22 cellular contexts compared by ENCODE assay signal in the genomic region with DNA sequence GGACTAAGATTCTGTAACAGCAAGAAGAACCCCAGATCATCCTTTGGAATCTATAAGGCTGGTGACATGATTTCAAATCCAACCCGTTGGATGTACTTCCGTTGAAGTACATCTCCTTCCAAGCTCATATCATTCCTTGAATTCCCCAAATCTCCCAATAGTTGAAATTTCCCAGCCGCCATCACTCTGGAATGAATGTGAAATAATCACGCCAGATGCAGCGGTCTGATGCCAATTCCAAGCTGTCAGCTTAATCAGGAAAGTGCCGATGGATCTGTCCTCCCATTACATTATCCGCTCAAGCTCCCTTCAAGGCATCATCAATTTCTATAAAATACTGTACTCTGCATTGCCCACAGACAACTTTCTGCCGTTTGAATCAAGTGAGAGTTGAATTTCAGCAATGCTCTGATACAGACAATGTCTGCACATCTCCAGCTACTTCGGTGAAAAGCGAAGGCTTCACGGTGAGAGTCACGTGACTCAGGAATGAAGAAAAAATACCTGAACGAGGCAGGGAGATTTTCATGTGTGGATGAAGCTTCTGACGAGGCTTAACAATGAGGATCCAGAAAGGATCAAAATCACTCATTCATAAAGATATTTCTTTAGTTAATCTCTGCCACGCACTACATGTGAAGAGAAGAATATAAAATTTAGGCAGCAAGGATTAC.
DNase-seq lines count a peak whose midpoint lies in the region; ATAC-seq, FAIRE-seq and TF ChIP-seq lines count a peak whose summit lies in the region.
"Had no signal": no experiment of that assay in that cellular context is flagged by ENCODE, and none has a peak within 500 bp of the region (broad histone marks: within the 10 kb centered on the region; RNA-seq: fewer than 3 reads in every experiment).

No MANE protein-coding gene starts in this region.

- TF ChIP-seq POLR2A in HepG2 (IDR thresholded peaks at IDR 0.05; ENCODE audit: insufficient read depth in 1 of 2, low read depth in 2 of 2, low read length in 2 of 2) (no peak), right lobe of liver (IDR thresholded peaks at IDR 0.05) (no peak), K562 (conservative IDR thresholded peaks at IDR 0.05) (no peak)

- H3K4me3 Mint-ChIP-seq in immature natural killer cell: no peak overlapping the region
- H3K4me3 Mint-ChIP-seq: B cell; CD4-positive, alpha-beta T cell; CD8-positive, alpha-beta T cell had no signal

- TF ChIP-seq RAD21 in HepG2 (CRISPR knock-in tag; IDR thresholded peaks at IDR 0.05) (no peak), K562 (CRISPR knock-in tag; conservative IDR thresholded peaks at IDR 0.05 in 1 of 2, IDR thresholded peaks at IDR 0.05 in 1 of 2) (no peak), neural cell (conservative IDR thresholded peaks at IDR 0.05) (no peak)

- H3K9me1 ChIP-seq in K562 (ENCODE audit: control insufficient read depth, insufficient read depth, low read length): no peaks in the 10 kb centered on the region

- TF ChIP-seq CTCF in HepG2 (CRISPR knock-in tag; IDR thresholded peaks at IDR 0.05) (no peak), right lobe of liver (IDR thresholded peaks at IDR 0.05) (no peak), K562 (IDR thresholded peaks at IDR 0.05 in 2 of 3, conservative IDR thresholded peaks at IDR 0.05 in 1 of 3; ENCODE audit: insufficient read depth in 2 of 3, low read depth in 1 of 3, low read length in 3 of 3) (no peak), neural cell (IDR thresholded peaks at IDR 0.05; ENCODE audit: poor library complexity, severe bottlenecking) (no peak), GM10266 (IDR thresholded peaks at IDR 0.05; ENCODE audit: control insufficient read depth, insufficient read depth, low read depth, missing control alignments) (no peak)

- H4K20me1 ChIP-seq in HepG2 (ENCODE audit: insufficient read depth, low read length) (no peaks in the 10 kb centered on the region), K562 (replicated peaks; ENCODE audit: control insufficient read depth, insufficient read depth, low read length) (no peaks in the 10 kb centered on the region; the same call in 1 of the 2 replicates), neural cell (ENCODE audit: insufficient read depth) (no peaks in the 10 kb centered on the region)
- H4K20me1 ChIP-seq: BLaER1 treated with 17β-estradiol and CSF1 and Interleukin-3, amounts not matched to agents 10 nM and 100 nM had no signal

- H2AFZ ChIP-seq in HepG2 (ENCODE audit: low read length) (no peak overlapping the region), K562 (ENCODE audit: low read depth, low read length) (no peak overlapping the region), neural cell (ENCODE audit: low read depth, low read length) (no peak overlapping the region)

- H3F3A ChIP-seq in neural cell (ENCODE audit: insufficient read depth, low read length, poor library complexity, severe bottlenecking): no peaks in the 10 kb centered on the region

- H3K4me2 ChIP-seq in HepG2 (ENCODE audit: low read depth, low read length) (no peak overlapping the region), K562 (ENCODE audit: insufficient read depth, low read length) (no peak overlapping the region), neural cell (ENCODE audit: low read length) (no peak overlapping the region)
- H3K4me2 ChIP-seq: A549; BLaER1 treated with 17β-estradiol and CSF1 and Interleukin-3, amounts not matched to agents 10 nM and 100 nM had no signal

- H3K27me3 ChIP-seq in HepG2 (ENCODE audit: control insufficient read depth in 1 of 2, insufficient read depth in 2 of 2, low read length in 2 of 2) (no peaks in the 10 kb centered on the region), right lobe of liver (no peaks in the 10 kb centered on the region), K562 (ENCODE audit: control insufficient read depth in 2 of 2, insufficient read depth in 2 of 2, low read length in 2 of 2) (no peaks in the 10 kb centered on the region; a peak in 1 of 5 replicates), neural cell (ENCODE audit: insufficient read depth, low read depth, low read length) (no peaks in the 10 kb centered on the region)

- H3K9me3 ChIP-seq in HepG2 (ENCODE audit: low read length) (no peaks in the 10 kb centered on the region), right lobe of liver (no peaks in the 10 kb centered on the region), K562 (replicated peaks; ENCODE audit: control insufficient read depth, insufficient read depth, low read depth, low read length) (no peaks in the 10 kb centered on the region), neural cell (ENCODE audit: low read length) (no peaks in the 10 kb centered on the region)
- H3K9me3 ChIP-seq: A549, Caco-2 had no signal

- H3K27me3 Mint-ChIP-seq in immature natural killer cell (ENCODE audit: low read depth in 3 of 3): peaks cover 1 to 2% (median 2%) of the 10 kb centered on the region in 3 donors
- H3K27me3 Mint-ChIP-seq: CD4-positive, alpha-beta T cell had no signal

- H3K27ac ChIP-seq in HepG2 (ENCODE audit: extremely low read length, insufficient read depth, low read length) (no peak overlapping the region), right lobe of liver (no peak overlapping the region), K562 (ENCODE audit: extremely low read depth, low read depth, low read length) (no peak overlapping the region), neural cell (ENCODE audit: low read length) (no peak overlapping the region)
- H3K27ac ChIP-seq: 22Rv1; A549; BLaER1 treated with 17β-estradiol and CSF1 and Interleukin-3, amounts not matched to agents 10 nM and 100 nM; C4-2B had no signal

- H3K9ac ChIP-seq in HepG2 (ENCODE audit: insufficient read depth, low read depth, low read length) (no peak overlapping the region), K562 (ENCODE audit: insufficient read depth in 1 of 2, low read depth in 2 of 2, low read length in 2 of 2) (no peak overlapping the region), neural cell (ENCODE audit: low read length) (no peak overlapping the region)
- H3K9ac ChIP-seq: BLaER1 treated with 17β-estradiol and CSF1 and Interleukin-3, amounts not matched to agents 10 nM and 100 nM had no signal

- WGBS in HepG2 (ENCODE audit: low lambda C conversion rate): 18% methylated on average over 15 of the region's 15 CpGs
- WGBS in right lobe of liver (ENCODE audit: insufficient coverage, low coverage, low lambda C conversion rate, missing lambda C conversion rate): 63% methylated on average over 13 of the region's 15 CpGs
- WGBS in K562 (ENCODE audit: insufficient coverage, low coverage, missing lambda C conversion rate): 0% methylated on average over 15 of the region's 15 CpGs

- H3K4me1 ChIP-seq in HepG2 (ENCODE audit: insufficient read depth, low read length): no peaks in the 10 kb centered on the region
- no peaks in the 10 kb centered on the region for H3K4me1 ChIP-seq in right lobe of liver
- H3K4me1 ChIP-seq in K562 (replicated peaks in 1 of 2; ENCODE audit: control insufficient read depth in 2 of 2, insufficient read depth in 2 of 2, low read length in 2 of 2): no peaks in the 10 kb centered on the region
- H3K4me1 ChIP-seq: A549, Caco-2 had no signal

- H3K4me3 ChIP-seq in HepG2 (replicated peaks in 1 of 3; ENCODE audit: insufficient read depth in 1 of 3, low read depth in 2 of 3, low read length in 3 of 3) (no peak overlapping the region), right lobe of liver (no peak overlapping the region), K562 (no peak overlapping the region), neural cell (ENCODE audit: low read length) (no peak overlapping the region)
- H3K4me3 ChIP-seq: A549; BLaER1 treated with 17β-estradiol and CSF1 and Interleukin-3, amounts not matched to agents 10 nM and 100 nM had no signal

- H3K36me3 ChIP-seq in HepG2 (replicated peaks in 1 of 2; ENCODE audit: control insufficient read depth in 1 of 2, insufficient read depth in 2 of 2, low read length in 2 of 2) (no peaks in the 10 kb centered on the region), right lobe of liver (no peaks in the 10 kb centered on the region), K562 (ENCODE audit: control insufficient read depth, insufficient read depth, low read length) (no peaks in the 10 kb centered on the region), neural cell (ENCODE audit: insufficient read depth, low read length) (no peaks in the 10 kb centered on the region)
- H3K36me3 ChIP-seq: BLaER1 treated with 17β-estradiol and CSF1 and Interleukin-3, amounts not matched to agents 10 nM and 100 nM had no signal

- no peaks in the 10 kb centered on the region for H3K4me1 Mint-ChIP-seq in immature natural killer cell
- H3K4me1 Mint-ChIP-seq: B cell had no signal

- H3K36me3 Mint-ChIP-seq in immature natural killer cell: no peaks in the 10 kb centered on the region

- intact Hi-C loops in HepG2 (cut with micrococcal nuclease; ENCODE audit: unreplicated experiment) (no loop called here), right lobe of liver (cut with DNase I) (no loop called here), K562 (cut with micrococcal nuclease) (no loop called here)

- H3K9me2 ChIP-seq in neural cell (ENCODE audit: insufficient read depth, low read length): no peaks in the 10 kb centered on the region

- no peaks in the 10 kb centered on the region for H3K9me3 Mint-ChIP-seq in immature natural killer cell

- H3K79me2 ChIP-seq in HepG2 (ENCODE audit: insufficient read depth, low read length) (no peaks in the 10 kb centered on the region), K562 (ENCODE audit: control insufficient read depth, insufficient read depth, low read length) (no peaks in the 10 kb centered on the region), neural cell (replicated peaks; ENCODE audit: insufficient read depth, low read length) (no peaks in the 10 kb centered on the region)

- POLR2A ChIA-PET in HepG2 (lab: Yijun Ruan, JAX) (no interaction called here), K562 (lab: Yijun Ruan, JAX) (no interaction called here)

- no peak for DNase-seq in HepG2 (ENCODE audit: low spot score)
- no peak for DNase-seq in right lobe of liver
- DNase-seq in K562 (ENCODE audit: extremely low read depth in 1 of 4, low spot score in 3 of 4): no peak
- DNase-seq in immature natural killer cell: no peak
- no peak for DNase-seq in MV-4-11 (lab: John Stamatoyannopoulos, UW)
- no peak for DNase-seq in GM10266 (ENCODE audit: extremely low spot score)
- DNase-seq: AML-193; Caco-2; Calu3; CD4-positive, alpha-beta T cell; CD8-positive, alpha-beta T cell; GF-D8 had no signal

- no TSS peak for BruUV-seq in HepG2 (replicated peaks; lab: Mats Ljungman, UMichigan)
- no TSS peak for BruUV-seq in K562 (replicated peaks; lab: Mats Ljungman, UMichigan)

- in situ Hi-C loops in HepG2 (cut with HindIII; ENCODE audit: extremely low pct_ligation_motif_present, low pct_unique_long_range_greater_than_20kb) (no loop called here), K562 (cut with MboI) (no loop called here)

- CTCF ChIA-PET in HepG2 (lab: Yijun Ruan, JAX; ENCODE audit: low intra/inter-chr PET ratio, low total read pairs): no interaction called here
- CTCF ChIA-PET in K562 (lab: Yijun Ruan, JAX; ENCODE audit: low intra/inter-chr PET ratio): no interaction called here

- ATAC-seq in HepG2 (no peak), right lobe of liver (no peak), K562 (no peak)
- ATAC-seq: A549; CD8-positive, alpha-beta T cell had no signal

- TF ChIP-seq EP300 in HepG2 (IDR thresholded peaks at IDR 0.05; ENCODE audit: low read depth in 2 of 2, low read length in 2 of 2) (no peak), HepG2 (CRISPR knock-in tag; IDR thresholded peaks at IDR 0.05; ENCODE audit: borderline replicate concordance) (no peak), K562 (IDR thresholded peaks at IDR 0.05; ENCODE audit: low read length) (no peak), neural cell (conservative IDR thresholded peaks at IDR 0.05; ENCODE audit: poor library complexity, severe bottlenecking) (no peak)

- FAIRE-seq in HepG2 (lab: Jason Lieb, UNC) (no peak), K562 (lab: Jason Lieb, UNC) (no peak)
- FAIRE-seq: A549, D721Med, G401.6, GM12891, GM19239 had no signal

- no peak overlapping the region for H3K27ac Mint-ChIP-seq in immature natural killer cell
- H3K27ac Mint-ChIP-seq: B cell; CD4-positive, alpha-beta T cell; CD8-positive, alpha-beta T cell had no signal

Comparison
In these comparisons a context has a peak if more than half of its experiments do, and no peak if none do; other contexts are left out.
1. Of the 241 proteins assayed by ChIP-seq in both HepG2 and K562: peak only in HepG2: none; only in K562: TFE3; in both: RAD51; in neither: 238; mixed calls (peak in some experiments, not most) for 1.